ENCODE assay signal across 8 cellular contexts in genomic region chr15:70486451-70487379, GRCh38.
DNase-seq lines count a peak whose midpoint lies in the region; ATAC-seq and TF ChIP-seq lines count a peak whose summit lies in the region.

No MANE protein-coding gene starts in this region.

- H3K36me3 Mint-ChIP-seq in immature natural killer cell, result no peaks in the 10 kb centered on the region

- H3K4me3 Mint-ChIP-seq in immature natural killer cell, result peak overlapping the region; percentile 55 to 63 (median 60)

- H3K27me3 ChIP-seq in KMS-11 (ENCODE audit: insufficient read depth, low read depth), result no peaks in the 10 kb centered on the region

- no peaks in the 10 kb centered on the region for H3K36me3 ChIP-seq in KMS-11 (ENCODE audit: insufficient read depth)

- H3K9ac ChIP-seq in KMS-11, result peak overlapping the region; percentile 33; the same call in 1 of the 2 replicates

- H3K9me3 Mint-ChIP-seq in immature natural killer cell, result peaks cover 0 to 2% (median 0%) of the 10 kb centered on the region in 6 donors

- H3K27me3 Mint-ChIP-seq in immature natural killer cell (ENCODE audit: low read depth in 3 of 3), result peaks cover 27 to 30% (median 30%) of the 10 kb centered on the region in 3 donors

- H3K4me1 Mint-ChIP-seq in immature natural killer cell, result peaks cover 55 to 68% of the 10 kb centered on the region in 2 donors

- H3K27ac ChIP-seq in KMS-11, result peak overlapping the region; percentile 63

- peak; percentile 60 for ATAC-seq in GM21619 (IDR thresholded peaks at IDR 0.05; ENCODE audit: unreplicated experiment)
- peak; percentile 92 for ATAC-seq in stimulated activated naive CD8-positive, alpha-beta T cell treated with anti-CD3 and anti-CD28 coated beads, Interleukin-15, Interleukin-2, amounts not matched to agents 100 U/mL and 50 U/mL, for 24 hours

- TF ChIP-seq CTCF in KMS-11 (conservative IDR thresholded peaks at IDR 0.05; ENCODE audit: low read depth, low read length), result no peak

- peak overlapping the region; percentile 45 to 91 (median 80) for H3K27ac Mint-ChIP-seq in immature natural killer cell

- H3K4me3 ChIP-seq in KMS-11 (IDR thresholded peaks at IDR 0.05; ENCODE audit: insufficient read depth, low read depth, low read length), result no peak overlapping the region

- peak overlapping the region; percentile 49 for H3K4me2 ChIP-seq in KMS-11

- H3K4me1 ChIP-seq in KMS-11 (ENCODE audit: low read depth, poor library complexity, severe bottlenecking), result peaks cover 90% of the 10 kb centered on the region

- H4K20me1 ChIP-seq in KMS-11 (ENCODE audit: insufficient read depth), result no peaks in the 10 kb centered on the region

- peak; percentile 86 for DNase-seq in ELR (ENCODE audit: low read depth)
- DNase-seq in activated CD8-positive, alpha-beta memory T cell treated with anti-CD3 and anti-CD28 coated beads, Interleukin-2, amount 50 U/mL, for 48 hours, result peak; percentile 89
- DNase-seq in immature natural killer cell, result peak; percentile 85 to 88 (median 85)
- peak; percentile 85 for DNase-seq in stimulated activated naive CD8-positive, alpha-beta T cell treated with anti-CD3 and anti-CD28 coated beads, Interleukin-15, Interleukin-2, amounts not matched to agents 100 U/mL and 50 U/mL, for 24 hours
- no peak for DNase-seq in dermis blood vessel endothelial cell
- no peak for DNase-seq in cerebellum (ENCODE audit: low spot score)

- no peaks in the 10 kb centered on the region for H3K79me2 ChIP-seq in KMS-11 (ENCODE audit: insufficient read depth, low read depth)

- peak overlapping the region; percentile 44 for H2AFZ ChIP-seq in KMS-11 (ENCODE audit: low read depth)

Comparison
In these comparisons a context has a peak if more than half of its experiments do, and no peak if none do; other contexts are left out.
1. DNase-seq: peak in ELR (single experiment), activated CD8-positive, alpha-beta memory T cell treated with anti-CD3 and anti-CD28 coated beads, Interleukin-2, amount 50 U/mL, for 48 hours (single experiment), immature natural killer cell (3 of 3) and stimulated activated naive CD8-positive, alpha-beta T cell treated with anti-CD3 and anti-CD28 coated beads, Interleukin-15, Interleukin-2, amounts not matched to agents 100 U/mL and 50 U/mL, for 24 hours (single experiment); none in dermis blood vessel endothelial cell (single experiment) and cerebellum (single experiment).